7 cellular contexts compared by ENCODE assay signal in genomic region chr14:70253547-70253946, GRCh38.
DNase-seq lines count a peak whose midpoint lies in the region; ATAC-seq and TF ChIP-seq lines count a peak whose summit lies in the region.
"Not testable (repeated sequence)": the region's sequence is repeated elsewhere in the genome, so short reads cannot be mapped to it uniquely, and the experiment has no call there.

No MANE protein-coding gene starts in this region.

- not testable (repeated sequence) for H3K4me3 ChIP-seq in CD8-positive, alpha-beta T cell (ENCODE audit: low read depth, low read length)

- not testable (repeated sequence) for DNase-seq in CD8-positive, alpha-beta T cell; T-helper 2 cell treated with Interferon-gamma antibody and Interleukin-4, amounts not matched to agents 5 μg/mL and 100 μg/mL, for 36 hours (ENCODE audit: low spot score); activated T-cell treated with anti-CD3 and anti-CD28 coated beads, Interleukin-2, amount 50 U/mL, for 4 hours; MCF 10A (ENCODE audit: unreplicated experiment); naive thymus-derived CD8-positive, alpha-beta T cell; neural crest cell (ENCODE audit: low read depth, low spot score)

- H3K4me1 ChIP-seq in CD8-positive, alpha-beta T cell (ENCODE audit: insufficient read depth, low read length), result not testable (repeated sequence)

- not testable (repeated sequence) for H3K9me3 Mint-ChIP-seq in CD8-positive, alpha-beta T cell; T-helper 2 cell treated with Interferon-gamma antibody and Interleukin-4, amounts not matched to agents 5 μg/mL and 100 μg/mL, for 36 hours; activated T-cell treated with anti-CD3 and anti-CD28 coated beads, Interleukin-2, amount 50 U/mL, for 4 hours; activated naive CD4-positive, alpha-beta T cell treated with anti-CD3 and anti-CD28 coated beads, Interleukin-2, amount 50 U/mL, for 24 hours; MCF 10A (ENCODE audit: unreplicated experiment); neural crest cell
- H3K9me3 Mint-ChIP-seq in naive thymus-derived CD8-positive, alpha-beta T cell, result peaks cover 0 to 17% (median 0%) of the 10 kb centered on the region in 9 donors

- not testable (repeated sequence) for H3K27ac ChIP-seq in CD8-positive, alpha-beta T cell (ENCODE audit: low read depth, low read length)

- intact Hi-C loops in CD8-positive, alpha-beta T cell (cut with DNase I, micrococcal nuclease); MCF 10A (cut with micrococcal nuclease): not testable (repeated sequence)

- peak overlapping the region; percentile 38 for H3K4me3 Mint-ChIP-seq in CD8-positive, alpha-beta T cell
- H3K4me3 Mint-ChIP-seq in T-helper 2 cell treated with Interferon-gamma antibody and Interleukin-4, amounts not matched to agents 5 μg/mL and 100 μg/mL, for 36 hours, result peak overlapping the region; percentile 32
- peak overlapping the region; percentile 51 for H3K4me3 Mint-ChIP-seq in activated T-cell treated with anti-CD3 and anti-CD28 coated beads, Interleukin-2, amount 50 U/mL, for 4 hours
- peak overlapping the region; percentile 16 for H3K4me3 Mint-ChIP-seq in activated naive CD4-positive, alpha-beta T cell treated with anti-CD3 and anti-CD28 coated beads, Interleukin-2, amount 50 U/mL, for 24 hours
- H3K4me3 Mint-ChIP-seq in MCF 10A (ENCODE audit: unreplicated experiment), result peak overlapping the region; percentile 3
- H3K4me3 Mint-ChIP-seq in naive thymus-derived CD8-positive, alpha-beta T cell, result peak overlapping the region in 7 of 10 donors; percentile 16 to 71 (median 41)
- peak overlapping the region; percentile 73 for H3K4me3 Mint-ChIP-seq in neural crest cell

- not testable (repeated sequence) for H3K27me3 ChIP-seq in CD8-positive, alpha-beta T cell (ENCODE audit: insufficient read depth, low read length)

- not testable (repeated sequence) for BruUV-seq in MCF 10A (replicated peaks; lab: Mats Ljungman, UMichigan)

- H3K36me3 Mint-ChIP-seq in CD8-positive, alpha-beta T cell; T-helper 2 cell treated with Interferon-gamma antibody and Interleukin-4, amounts not matched to agents 5 μg/mL and 100 μg/mL, for 36 hours (ENCODE audit: low read depth); activated T-cell treated with anti-CD3 and anti-CD28 coated beads, Interleukin-2, amount 50 U/mL, for 4 hours (ENCODE audit: insufficient read depth); activated naive CD4-positive, alpha-beta T cell treated with anti-CD3 and anti-CD28 coated beads, Interleukin-2, amount 50 U/mL, for 24 hours; MCF 10A (ENCODE audit: insufficient read depth, unreplicated experiment); neural crest cell (ENCODE audit: low read depth): not testable (repeated sequence)
- peaks cover 3 to 12% (median 6%) of the 10 kb centered on the region in 3 donors for H3K36me3 Mint-ChIP-seq in naive thymus-derived CD8-positive, alpha-beta T cell

- POLR2A ChIA-PET in CD8-positive, alpha-beta T cell (lab: Charles Lee); MCF 10A (lab: Yijun Ruan, JAX); naive thymus-derived CD8-positive, alpha-beta T cell (lab: Charles Lee): not testable (repeated sequence)

- TF ChIP-seq CTCF in CD8-positive, alpha-beta T cell (IDR thresholded peaks at IDR 0.05); MCF 10A (IDR thresholded peaks at IDR 0.05; ENCODE audit: unreplicated experiment); neural crest cell (conservative IDR thresholded peaks at IDR 0.05): not testable (repeated sequence)

- not testable (repeated sequence) for H3K4me1 Mint-ChIP-seq in CD8-positive, alpha-beta T cell (ENCODE audit: low read depth); T-helper 2 cell treated with Interferon-gamma antibody and Interleukin-4, amounts not matched to agents 5 μg/mL and 100 μg/mL, for 36 hours (ENCODE audit: low read depth); activated T-cell treated with anti-CD3 and anti-CD28 coated beads, Interleukin-2, amount 50 U/mL, for 4 hours (ENCODE audit: low read depth); activated naive CD4-positive, alpha-beta T cell treated with anti-CD3 and anti-CD28 coated beads, Interleukin-2, amount 50 U/mL, for 24 hours; MCF 10A (ENCODE audit: insufficient read depth, unreplicated experiment); neural crest cell
- peaks cover 6 to 12% (median 8%) of the 10 kb centered on the region in 4 donors for H3K4me1 Mint-ChIP-seq in naive thymus-derived CD8-positive, alpha-beta T cell

- H3K9me3 ChIP-seq in CD8-positive, alpha-beta T cell (ENCODE audit: low read length), result not testable (repeated sequence)

- not testable (repeated sequence) for ATAC-seq in CD8-positive, alpha-beta T cell; activated T-cell treated with anti-CD3 and anti-CD28 coated beads, Interleukin-2, amount 50 U/mL, for 4 hours; naive thymus-derived CD8-positive, alpha-beta T cell

- CTCF ChIA-PET in CD8-positive, alpha-beta T cell (lab: Charles Lee); MCF 10A (lab: Yijun Ruan, JAX): not testable (repeated sequence)

- H3K27me3 Mint-ChIP-seq in CD8-positive, alpha-beta T cell (ENCODE audit: low read depth), result peaks cover 64% of the 10 kb centered on the region
- peaks cover 57% of the 10 kb centered on the region for H3K27me3 Mint-ChIP-seq in T-helper 2 cell treated with Interferon-gamma antibody and Interleukin-4, amounts not matched to agents 5 μg/mL and 100 μg/mL, for 36 hours (ENCODE audit: low read depth)
- peaks cover 54% of the 10 kb centered on the region for H3K27me3 Mint-ChIP-seq in activated T-cell treated with anti-CD3 and anti-CD28 coated beads, Interleukin-2, amount 50 U/mL, for 4 hours (ENCODE audit: low read depth)
- H3K27me3 Mint-ChIP-seq in activated naive CD4-positive, alpha-beta T cell treated with anti-CD3 and anti-CD28 coated beads, Interleukin-2, amount 50 U/mL, for 24 hours, result peaks cover 42% of the 10 kb centered on the region
- H3K27me3 Mint-ChIP-seq in MCF 10A (ENCODE audit: insufficient read depth, unreplicated experiment), result peaks cover 49% of the 10 kb centered on the region
- H3K27me3 Mint-ChIP-seq in naive thymus-derived CD8-positive, alpha-beta T cell, result peaks cover 24 to 62% (median 48%) of the 10 kb centered on the region in 5 donors
- H3K27me3 Mint-ChIP-seq in neural crest cell (ENCODE audit: low read depth), result not testable (repeated sequence)

- not testable (repeated sequence) for H3K27ac Mint-ChIP-seq in CD8-positive, alpha-beta T cell; T-helper 2 cell treated with Interferon-gamma antibody and Interleukin-4, amounts not matched to agents 5 μg/mL and 100 μg/mL, for 36 hours; activated naive CD4-positive, alpha-beta T cell treated with anti-CD3 and anti-CD28 coated beads, Interleukin-2, amount 50 U/mL, for 24 hours; MCF 10A (ENCODE audit: low read depth, unreplicated experiment); naive thymus-derived CD8-positive, alpha-beta T cell; neural crest cell (ENCODE audit: unreplicated experiment)

- H3K36me3 ChIP-seq in CD8-positive, alpha-beta T cell (ENCODE audit: insufficient read depth, low read length), result not testable (repeated sequence)

Comparison
In these comparisons a context has a peak if more than half of its experiments do, and no peak if none do; other contexts are left out.
1. H3K4me3 Mint-ChIP-seq: peak in every context shown above with its lines; median percentile 73 in neural crest cell; 51 in activated T-cell treated with anti-CD3 and anti-CD28 coated beads, Interleukin-2, amount 50 U/mL, for 4 hours; 41 in naive thymus-derived CD8-positive, alpha-beta T cell; 38 in CD8-positive, alpha-beta T cell; 32 in T-helper 2 cell treated with Interferon-gamma antibody and Interleukin-4, amounts not matched to agents 5 μg/mL and 100 μg/mL, for 36 hours; 16 in activated naive CD4-positive, alpha-beta T cell treated with anti-CD3 and anti-CD28 coated beads, Interleukin-2, amount 50 U/mL, for 24 hours; 3 in MCF 10A.